In the genomic region with DNA sequence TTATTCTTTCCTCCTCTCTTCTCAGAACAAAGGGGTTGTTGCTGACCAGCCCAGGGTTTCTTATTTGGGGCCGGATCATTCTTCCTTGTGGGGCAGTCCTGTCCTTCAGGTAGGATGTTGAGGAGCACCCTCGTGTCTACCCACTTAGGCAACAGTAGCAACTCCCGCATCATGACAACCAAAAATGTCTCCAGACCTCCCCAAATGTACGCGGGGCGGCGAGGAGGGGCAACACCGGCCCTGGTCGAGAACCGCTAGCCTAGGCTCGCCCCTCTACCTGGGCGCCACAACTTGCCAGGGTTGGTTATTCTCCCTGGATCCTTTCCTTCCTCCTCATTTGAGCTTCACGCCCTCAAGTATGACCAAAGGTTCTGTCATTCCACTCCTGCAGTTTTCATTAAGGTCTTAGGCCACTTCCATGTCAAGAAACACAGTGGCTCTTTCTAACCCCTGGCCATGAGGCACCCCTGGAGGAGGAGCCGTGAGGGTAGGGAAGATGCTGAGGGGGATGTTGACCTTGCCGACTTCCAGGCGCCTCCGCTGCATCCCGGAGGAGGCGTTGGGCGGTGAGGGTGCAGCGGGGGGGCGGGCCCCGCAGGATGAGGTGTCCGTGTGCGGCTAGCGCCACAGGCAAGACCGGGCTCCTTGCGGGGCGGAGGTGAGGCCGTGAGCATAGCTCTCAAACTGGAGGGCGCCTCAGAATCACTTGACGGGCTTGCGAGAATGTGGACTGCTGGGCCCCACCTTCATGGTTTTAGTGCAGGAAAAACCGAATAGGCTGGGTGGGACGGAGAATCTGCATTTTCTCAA, we compare ENCODE assay signal across 1 cellular context.
TF ChIP-seq lines count a peak whose summit lies in the region.

No MANE protein-coding gene starts in this region.

TF ChIP-seq in endothelial cell of umbilical vein, 7 proteins besides CTCF, POLR2A, EP300 and RAD21:
- TF ChIP-seq JUN (IDR thresholded peaks at IDR 0.05; ENCODE audit: borderline replicate concordance, insufficient read depth, insufficient read length, low read depth) (no peak), FOS (IDR thresholded peaks at IDR 0.05; ENCODE audit: borderline replicate concordance, insufficient read depth, low read length) (no peak), EZH2 (IDR thresholded peaks at IDR 0.05; ENCODE audit: borderline replicate concordance, low read depth, low read length, severe bottlenecking) (no peak), MYC (IDR thresholded peaks at IDR 0.05; ENCODE audit: low read depth, low read length) (no peak), POLR2AphosphoS5 (IDR thresholded peaks at IDR 0.05; ENCODE audit: insufficient read depth, low read depth, low read length) (no peak), GATA2 (IDR thresholded peaks at IDR 0.05; ENCODE audit: insufficient read depth, insufficient read length, low read depth, low read length) (no peak)
- TF ChIP-seq, protein P1, sequence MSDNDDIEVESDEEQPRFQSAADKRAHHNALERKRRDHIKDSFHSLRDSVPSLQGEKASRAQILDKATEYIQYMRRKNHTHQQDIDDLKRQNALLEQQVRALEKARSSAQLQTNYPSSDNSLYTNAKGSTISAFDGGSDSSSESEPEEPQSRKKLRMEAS (IDR thresholded peaks at IDR 0.05; ENCODE audit: insufficient read depth, insufficient read length), result no peak
